In genomic region chr2:48122166-48122565, GRCh38 we compare ENCODE assay signal across 19 cellular contexts.
"Had no signal": no experiment of that assay in that cellular context is flagged by ENCODE, and none has a peak within 500 bp of the region (broad histone marks: within the 10 kb centered on the region; RNA-seq: fewer than 3 reads in every experiment).

No MANE protein-coding gene starts in this region.

- H3K9me3 ChIP-seq: gastrocnemius medialis, left lung had no signal

- H3K27ac ChIP-seq: gastrocnemius medialis, left lung had no signal

- H3K4me1 ChIP-seq: gastrocnemius medialis had no signal

- H3K27me3 ChIP-seq: gastrocnemius medialis, left lung had no signal

- H3K4me3 ChIP-seq: gastrocnemius medialis, left lung had no signal

- H3K36me3 ChIP-seq: gastrocnemius medialis, left lung had no signal

- H3K4me3 Mint-ChIP-seq: activated naive CD4-positive, alpha-beta T cell treated with anti-CD3 and anti-CD28 coated beads, Interleukin-2, amount 10 ng/mL, durations not matched to agents 7 days and 5 days; dendritic cell treated with granulocyte-macrophage colony-stimulating factor and Interleukin-4, amounts not matched to agents 40 ng/mL and 50 ng/mL, for 4 days; mesothelial cell of epicardium; nephron; WTC11 had no signal

- H3K27me3 Mint-ChIP-seq: activated naive CD4-positive, alpha-beta T cell treated with anti-CD3 and anti-CD28 coated beads, Interleukin-2, amount 10 ng/mL, durations not matched to agents 7 days and 5 days; dendritic cell treated with granulocyte-macrophage colony-stimulating factor and Interleukin-4, amounts not matched to agents 40 ng/mL and 50 ng/mL, for 4 days had no signal

- ATAC-seq: esophagus mucosa, gastrocnemius medialis, left lung, WTC11 had no signal

- H3K4me1 Mint-ChIP-seq: mesothelial cell of epicardium, nephron had no signal

- H3K9me3 Mint-ChIP-seq: activated naive CD4-positive, alpha-beta T cell treated with anti-CD3 and anti-CD28 coated beads, Interleukin-2, amount 10 ng/mL, durations not matched to agents 7 days and 5 days; dendritic cell treated with granulocyte-macrophage colony-stimulating factor and Interleukin-4, amounts not matched to agents 40 ng/mL and 50 ng/mL, for 4 days; mesothelial cell of epicardium; nephron had no signal

- H3K27ac Mint-ChIP-seq: activated naive CD4-positive, alpha-beta T cell treated with anti-CD3 and anti-CD28 coated beads, Interleukin-2, amount 10 ng/mL, durations not matched to agents 7 days and 5 days; dendritic cell treated with granulocyte-macrophage colony-stimulating factor and Interleukin-4, amounts not matched to agents 40 ng/mL and 50 ng/mL, for 4 days; mesothelial cell of epicardium; nephron; WTC11 had no signal

- DNase-seq: activated CD4-positive, alpha-beta T cell treated with anti-CD3 and anti-CD28 coated beads for 4 hours; activated naive CD4-positive, alpha-beta T cell treated with anti-CD3 and anti-CD28 coated beads, Interleukin-2, amount 10 ng/mL, durations not matched to agents 7 days and 5 days; cerebellar nuclear complex; effector CD8-positive, alpha-beta T cell; gastrocnemius medialis; head of caudate nucleus; left lung; occipital lobe; retina; stimulated activated CD4-positive, alpha-beta T cell treated with anti-CD3 and anti-CD28 coated beads, Interleukin-12 subunit alpha, Interleukin-12 subunit beta, amount 100 ng/mL, for 4 hours; stimulated activated CD4-positive, alpha-beta T cell treated with anti-CD3 and anti-CD28 coated beads, Interleukin-1b, Interleukin-23, amount 100 ng/mL, for 48 hours; stimulated activated CD8-positive, alpha-beta memory T cell treated with anti-CD3 and anti-CD28 coated beads, Interleukin-4, amount 100 ng/mL, for 48 hours; stimulated activated naive CD4-positive, alpha-beta T cell treated with Interleukin-2 at 50 U/mL for 16 hours; trophoblast cell had no signal

- H3K36me3 Mint-ChIP-seq: activated naive CD4-positive, alpha-beta T cell treated with anti-CD3 and anti-CD28 coated beads, Interleukin-2, amount 10 ng/mL, durations not matched to agents 7 days and 5 days; mesothelial cell of epicardium; WTC11 had no signal
